Comparison of ENCODE assay signal across 3 cellular contexts in the genomic region with DNA sequence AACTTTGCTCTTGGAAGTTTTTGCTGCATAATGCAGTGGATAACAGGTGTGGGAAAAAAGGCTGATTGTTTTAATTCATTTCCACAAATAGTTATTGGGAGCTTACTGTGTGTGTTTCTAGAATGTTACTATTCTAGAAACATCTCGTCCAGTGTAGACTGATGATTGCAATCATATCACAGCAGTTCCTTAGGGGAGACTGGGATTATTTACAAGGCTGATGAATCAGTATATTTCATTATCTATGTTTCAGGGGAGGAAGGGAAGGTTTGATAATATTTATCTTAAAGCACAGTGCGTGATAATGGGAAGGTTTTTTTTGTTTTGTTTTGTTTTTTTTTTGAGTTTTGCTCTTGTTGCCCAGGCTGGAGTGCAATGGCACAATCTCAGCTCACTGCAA.
TF ChIP-seq lines count a peak whose summit lies in the region.

No MANE protein-coding gene starts in this region.

TF ChIP-seq in SK-N-SH, 30 proteins besides CTCF, POLR2A, EP300 and RAD21 (continued from another document):
- TF ChIP-seq, protein P1, sequence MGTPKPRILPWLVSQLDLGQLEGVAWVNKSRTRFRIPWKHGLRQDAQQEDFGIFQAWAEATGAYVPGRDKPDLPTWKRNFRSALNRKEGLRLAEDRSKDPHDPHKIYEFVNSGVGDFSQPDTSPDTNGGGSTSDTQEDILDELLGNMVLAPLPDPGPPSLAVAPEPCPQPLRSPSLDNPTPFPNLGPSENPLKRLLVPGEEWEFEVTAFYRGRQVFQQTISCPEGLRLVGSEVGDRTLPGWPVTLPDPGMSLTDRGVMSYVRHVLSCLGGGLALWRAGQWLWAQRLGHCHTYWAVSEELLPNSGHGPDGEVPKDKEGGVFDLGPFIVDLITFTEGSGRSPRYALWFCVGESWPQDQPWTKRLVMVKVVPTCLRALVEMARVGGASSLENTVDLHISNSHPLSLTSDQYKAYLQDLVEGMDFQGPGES (IDR thresholded peaks at IDR 0.05; ENCODE audit: low read depth, low read length), result no peak
- TF ChIP-seq, protein P2, sequence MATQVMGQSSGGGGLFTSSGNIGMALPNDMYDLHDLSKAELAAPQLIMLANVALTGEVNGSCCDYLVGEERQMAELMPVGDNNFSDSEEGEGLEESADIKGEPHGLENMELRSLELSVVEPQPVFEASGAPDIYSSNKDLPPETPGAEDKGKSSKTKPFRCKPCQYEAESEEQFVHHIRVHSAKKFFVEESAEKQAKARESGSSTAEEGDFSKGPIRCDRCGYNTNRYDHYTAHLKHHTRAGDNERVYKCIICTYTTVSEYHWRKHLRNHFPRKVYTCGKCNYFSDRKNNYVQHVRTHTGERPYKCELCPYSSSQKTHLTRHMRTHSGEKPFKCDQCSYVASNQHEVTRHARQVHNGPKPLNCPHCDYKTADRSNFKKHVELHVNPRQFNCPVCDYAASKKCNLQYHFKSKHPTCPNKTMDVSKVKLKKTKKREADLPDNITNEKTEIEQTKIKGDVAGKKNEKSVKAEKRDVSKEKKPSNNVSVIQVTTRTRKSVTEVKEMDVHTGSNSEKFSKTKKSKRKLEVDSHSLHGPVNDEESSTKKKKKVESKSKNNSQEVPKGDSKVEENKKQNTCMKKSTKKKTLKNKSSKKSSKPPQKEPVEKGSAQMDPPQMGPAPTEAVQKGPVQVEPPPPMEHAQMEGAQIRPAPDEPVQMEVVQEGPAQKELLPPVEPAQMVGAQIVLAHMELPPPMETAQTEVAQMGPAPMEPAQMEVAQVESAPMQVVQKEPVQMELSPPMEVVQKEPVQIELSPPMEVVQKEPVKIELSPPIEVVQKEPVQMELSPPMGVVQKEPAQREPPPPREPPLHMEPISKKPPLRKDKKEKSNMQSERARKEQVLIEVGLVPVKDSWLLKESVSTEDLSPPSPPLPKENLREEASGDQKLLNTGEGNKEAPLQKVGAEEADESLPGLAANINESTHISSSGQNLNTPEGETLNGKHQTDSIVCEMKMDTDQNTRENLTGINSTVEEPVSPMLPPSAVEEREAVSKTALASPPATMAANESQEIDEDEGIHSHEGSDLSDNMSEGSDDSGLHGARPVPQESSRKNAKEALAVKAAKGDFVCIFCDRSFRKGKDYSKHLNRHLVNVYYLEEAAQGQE (IDR thresholded peaks at IDR 0.05; ENCODE audit: low read depth, low read length), result no peak
- TF ChIP-seq GATA2 (CRISPR knock-in tag; IDR thresholded peaks at IDR 0.05) (no peak), TCF12 (IDR thresholded peaks at IDR 0.05) (no peak), POLR2AphosphoS5 (IDR thresholded peaks at IDR 0.05; ENCODE audit: low read depth, low read length) (no peak), MEF2A (IDR thresholded peaks at IDR 0.05; ENCODE audit: borderline replicate concordance, low read depth) (no peak), FOXJ3 (CRISPR knock-in tag; IDR thresholded peaks at IDR 0.05) (no peak)
- TF ChIP-seq, protein P3, sequence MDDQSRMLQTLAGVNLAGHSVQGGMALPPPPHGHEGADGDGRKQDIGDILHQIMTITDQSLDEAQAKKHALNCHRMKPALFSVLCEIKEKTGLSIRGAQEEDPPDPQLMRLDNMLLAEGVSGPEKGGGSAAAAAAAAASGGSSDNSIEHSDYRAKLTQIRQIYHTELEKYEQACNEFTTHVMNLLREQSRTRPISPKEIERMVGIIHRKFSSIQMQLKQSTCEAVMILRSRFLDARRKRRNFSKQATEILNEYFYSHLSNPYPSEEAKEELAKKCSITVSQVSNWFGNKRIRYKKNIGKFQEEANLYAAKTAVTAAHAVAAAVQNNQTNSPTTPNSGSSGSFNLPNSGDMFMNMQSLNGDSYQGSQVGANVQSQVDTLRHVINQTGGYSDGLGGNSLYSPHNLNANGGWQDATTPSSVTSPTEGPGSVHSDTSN (IDR thresholded peaks at IDR 0.05), result no peak

TF ChIP-seq in SK-N-SH treated with all-trans-retinoic acid at 6 μM for 48 hours, 23 proteins besides CTCF, POLR2A, EP300 and RAD21 (continued from another document):
- TF ChIP-seq, protein P4, sequence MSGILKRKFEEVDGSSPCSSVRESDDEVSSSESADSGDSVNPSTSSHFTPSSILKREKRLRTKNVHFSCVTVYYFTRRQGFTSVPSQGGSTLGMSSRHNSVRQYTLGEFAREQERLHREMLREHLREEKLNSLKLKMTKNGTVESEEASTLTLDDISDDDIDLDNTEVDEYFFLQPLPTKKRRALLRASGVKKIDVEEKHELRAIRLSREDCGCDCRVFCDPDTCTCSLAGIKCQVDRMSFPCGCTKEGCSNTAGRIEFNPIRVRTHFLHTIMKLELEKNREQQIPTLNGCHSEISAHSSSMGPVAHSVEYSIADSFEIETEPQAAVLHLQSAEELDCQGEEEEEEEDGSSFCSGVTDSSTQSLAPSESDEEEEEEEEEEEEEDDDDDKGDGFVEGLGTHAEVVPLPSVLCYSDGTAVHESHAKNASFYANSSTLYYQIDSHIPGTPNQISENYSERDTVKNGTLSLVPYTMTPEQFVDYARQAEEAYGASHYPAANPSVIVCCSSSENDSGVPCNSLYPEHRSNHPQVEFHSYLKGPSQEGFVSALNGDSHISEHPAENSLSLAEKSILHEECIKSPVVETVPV (CRISPR knock-in tag; IDR thresholded peaks at IDR 0.05), result no peak
- TF ChIP-seq ZFP3 (CRISPR knock-in tag; IDR thresholded peaks at IDR 0.05) (no peak), ZFP30 (CRISPR knock-in tag; IDR thresholded peaks at IDR 0.05) (no peak), ZNF565 (CRISPR knock-in tag; conservative IDR thresholded peaks at IDR 0.05; ENCODE audit: low read depth) (no peak), SNAI2 (CRISPR knock-in tag; IDR thresholded peaks at IDR 0.05) (no peak)

TF ChIP-seq in HEK293T, 16 proteins besides CTCF, POLR2A, EP300 and RAD21 (continued from another document):
- TF ChIP-seq TARDBP (IDR thresholded peaks at IDR 0.05) (no peak), SP1 (IDR thresholded peaks at IDR 0.05) (no peak), SUZ12 (IDR thresholded peaks at IDR 0.05) (no peak), ZNF384 (IDR thresholded peaks at IDR 0.05) (no peak), FOXM1 (IDR thresholded peaks at IDR 0.05; ENCODE audit: borderline replicate concordance) (no peak), HDGF (IDR thresholded peaks at IDR 0.05; ENCODE audit: borderline replicate concordance) (no peak)
